1 cellular context compared by ENCODE assay signal in genomic region chr5:178205010-178205748, GRCh38.
TF ChIP-seq lines count a peak whose summit lies in the region.

No MANE protein-coding gene starts in this region.

TF ChIP-seq in WTC11, 78 proteins besides CTCF, POLR2A, EP300 and RAD21 (continued from another document):
- TF ChIP-seq ARID4B (CRISPR knock-in tag; IDR thresholded peaks at IDR 0.05; ENCODE audit: borderline replicate concordance), result 0 out of 2 replicates have a peak, but pooled peaks have one; percentile 16
- no peak for TF ChIP-seq ATF6 (CRISPR knock-in tag; IDR thresholded peaks at IDR 0.05)
- TF ChIP-seq OVOL2 (CRISPR knock-in tag; IDR thresholded peaks at IDR 0.05; ENCODE audit: borderline replicate concordance), result no peak
TF ChIP-seq in WTC11: peak in this region for 2.
